ENCODE assay signal across 20 cellular contexts in the genomic region with DNA sequence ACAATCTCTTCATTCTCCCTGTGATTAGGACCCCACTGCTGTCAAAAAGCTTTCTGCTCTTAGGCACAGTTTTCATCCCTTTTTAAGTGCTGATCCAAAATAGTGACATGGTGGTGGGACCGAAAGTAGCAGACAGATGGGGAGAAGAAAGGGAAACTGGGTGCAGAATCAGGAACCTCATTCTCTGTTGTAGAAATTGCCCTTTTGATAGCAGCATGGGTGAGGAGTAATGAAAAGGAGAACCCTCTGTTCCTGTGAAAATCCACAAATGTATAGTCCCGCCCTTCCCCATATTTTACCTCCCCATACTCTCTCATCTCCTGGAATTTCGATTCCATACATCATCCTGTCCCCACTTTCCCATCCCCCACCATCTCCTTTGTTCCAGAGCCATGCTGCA.
DNase-seq lines count a peak whose midpoint lies in the region; ATAC-seq, FAIRE-seq and TF ChIP-seq lines count a peak whose summit lies in the region.
"Had no signal": no experiment of that assay in that cellular context is flagged by ENCODE, and none has a peak within 500 bp of the region (broad histone marks: within the 10 kb centered on the region; RNA-seq: fewer than 3 reads in every experiment).

No MANE protein-coding gene starts in this region.

- FAIRE-seq in GM12892 (lab: Jason Lieb, UNC) (peak; percentile 17), D721Med (lab: Jason Lieb, UNC) (no peak)

- H3K9me3 ChIP-seq in BLaER1 treated with 17β-estradiol and CSF1 and Interleukin-3, amounts not matched to agents 10 nM and 100 nM (replicated peaks in 1 of 11) = peaks cover 8 to 39% (median 30%) of the 10 kb centered on the region in 11 experiments; a peak in 19 of 22 replicates
- H3K9me3 ChIP-seq in naive thymus-derived CD4-positive, alpha-beta T cell (ENCODE audit: control insufficient read depth in 2 of 3, low read length in 3 of 3) = no peaks in the 10 kb centered on the region
- H3K9me3 ChIP-seq: gastrocnemius medialis, thoracic aorta had no signal

- no peaks in the 10 kb centered on the region for H3K27me3 Mint-ChIP-seq in activated naive CD8-positive, alpha-beta T cell treated with anti-CD3 and anti-CD28 coated beads for 36 hours
- H3K27me3 Mint-ChIP-seq in naive thymus-derived CD4-positive, alpha-beta T cell = no peaks in the 10 kb centered on the region
- H3K27me3 Mint-ChIP-seq: central memory CD8-positive, alpha-beta T cell had no signal

- peaks cover 12% of the 10 kb centered on the region for H3K9me3 Mint-ChIP-seq in activated naive CD8-positive, alpha-beta T cell treated with anti-CD3 and anti-CD28 coated beads for 36 hours
- H3K9me3 Mint-ChIP-seq in naive thymus-derived CD4-positive, alpha-beta T cell = peaks cover 0 to 8% (median 0%) of the 10 kb centered on the region in 11 donors
- H3K9me3 Mint-ChIP-seq: central memory CD8-positive, alpha-beta T cell had no signal

- peaks cover 0 to 62% (median 37%) of the 10 kb centered on the region in 11 experiments; a peak in 14 of 22 replicates for H4K20me1 ChIP-seq in BLaER1 treated with 17β-estradiol and CSF1 and Interleukin-3, amounts not matched to agents 10 nM and 100 nM

- H3K4me1 ChIP-seq in BLaER1 treated with 17β-estradiol and CSF1 and Interleukin-3, amounts not matched to agents 10 nM and 100 nM = peaks cover 19 to 48% (median 36%) of the 10 kb centered on the region in 10 experiments
- peaks cover 8 to 22% of the 10 kb centered on the region in 2 donors for H3K4me1 ChIP-seq in naive thymus-derived CD4-positive, alpha-beta T cell (ENCODE audit: control insufficient read depth in 2 of 2, insufficient read depth in 2 of 2, low read length in 2 of 2)

- no peak for ATAC-seq in naive thymus-derived CD4-positive, alpha-beta T cell
- ATAC-seq: esophagus mucosa, gastrocnemius medialis had no signal

- peaks cover 48% of the 10 kb centered on the region for H3K4me1 Mint-ChIP-seq in activated naive CD8-positive, alpha-beta T cell treated with anti-CD3 and anti-CD28 coated beads for 36 hours
- peaks cover 19 to 79% (median 66%) of the 10 kb centered on the region in 7 donors for H3K4me1 Mint-ChIP-seq in naive thymus-derived CD4-positive, alpha-beta T cell

- peaks cover 0 to 54% (median 43%) of the 10 kb centered on the region in 11 experiments; a peak in 19 of 22 replicates for H3K36me3 ChIP-seq in BLaER1 treated with 17β-estradiol and CSF1 and Interleukin-3, amounts not matched to agents 10 nM and 100 nM
- H3K36me3 ChIP-seq in naive thymus-derived CD4-positive, alpha-beta T cell (ENCODE audit: control insufficient read depth in 2 of 3, insufficient read depth in 3 of 3, low read length in 3 of 3) = no peaks in the 10 kb centered on the region
- H3K36me3 ChIP-seq: gastrocnemius medialis, thoracic aorta had no signal

- H3K27me3 ChIP-seq in BLaER1 treated with 17β-estradiol and CSF1 and Interleukin-3, amounts not matched to agents 10 nM and 100 nM = no peaks in the 10 kb centered on the region
- H3K27me3 ChIP-seq in naive thymus-derived CD4-positive, alpha-beta T cell (ENCODE audit: control insufficient read depth in 2 of 2, insufficient read depth in 2 of 2, low read length in 2 of 2) = no peaks in the 10 kb centered on the region
- H3K27me3 ChIP-seq: gastrocnemius medialis had no signal

- peaks cover 32% of the 10 kb centered on the region for H3K36me3 Mint-ChIP-seq in activated naive CD8-positive, alpha-beta T cell treated with anti-CD3 and anti-CD28 coated beads for 36 hours
- H3K36me3 Mint-ChIP-seq in naive thymus-derived CD4-positive, alpha-beta T cell = peaks cover 0 to 33% (median 12%) of the 10 kb centered on the region in 5 donors

- CTCF ChIA-PET in naive thymus-derived CD4-positive, alpha-beta T cell (lab: Charles Lee) = interaction anchor here (1.3 kb wide), 1 partner anchor 126 kb away, joined by 4 read pairs; the partner anchor contains the start of gene STIM2

- H3K4me3 Mint-ChIP-seq in activated naive CD8-positive, alpha-beta T cell treated with anti-CD3 and anti-CD28 coated beads for 36 hours = no peak overlapping the region
- peak overlapping the region in 7 of 10 donors; percentile 7 to 63 (median 48) for H3K4me3 Mint-ChIP-seq in naive thymus-derived CD4-positive, alpha-beta T cell

- intact Hi-C loops in naive thymus-derived CD4-positive, alpha-beta T cell (cut with micrococcal nuclease) = loop anchor here in 1 of 2 donors (2.0 to 5.0 kb wide), 2 partner anchors 14 to 1075 kb away; partner anchors contain the start of gene SMIM20

- POLR2A ChIA-PET in naive thymus-derived CD4-positive, alpha-beta T cell (lab: Charles Lee) = interaction anchor here (1.3 to 2.9 kb wide), 3 partner anchors 32 to 126 kb away, joined by 3 to 8 read pairs (median 5); partner anchors contain the start of gene STIM2

- H3K4me2 ChIP-seq in BLaER1 treated with 17β-estradiol and CSF1 and Interleukin-3, amounts not matched to agents 10 nM and 100 nM = peak overlapping the region in 10 of 11 experiments; percentile 6 to 62 (median 30); a peak in 9 of 22 replicates
- H3K4me2 ChIP-seq: PC-9 had no signal

- TF ChIP-seq CTCF in D721Med (IDR thresholded peaks at IDR 0.05; ENCODE audit: insufficient read depth, missing control alignments) = no peak

- 0 out of 22 replicates have a peak overlapping the region, but pooled peaks of 1 of the 11 experiments have one; percentile 24 for H3K27ac ChIP-seq in BLaER1 treated with 17β-estradiol and CSF1 and Interleukin-3, amounts not matched to agents 10 nM and 100 nM
- no peak overlapping the region for H3K27ac ChIP-seq in naive thymus-derived CD4-positive, alpha-beta T cell (ENCODE audit: low read depth, low read length)
- H3K27ac ChIP-seq: gastrocnemius medialis, PC-9, thoracic aorta had no signal

- no peak for TF ChIP-seq POLR2A in GM12892 (IDR thresholded peaks at IDR 0.05; ENCODE audit: low read depth, low read length)

- no peak overlapping the region for H3K4me3 ChIP-seq in BLaER1 treated with 17β-estradiol and CSF1 and Interleukin-3, amounts not matched to agents 10 nM and 100 nM
- no peak overlapping the region for H3K4me3 ChIP-seq in naive thymus-derived CD4-positive, alpha-beta T cell (ENCODE audit: low read length)
- H3K4me3 ChIP-seq: gastrocnemius medialis, PC-9, thoracic aorta had no signal

- no peak for DNase-seq in GM12892 (ENCODE audit: insufficient read length)
- no peak for DNase-seq in activated naive CD8-positive, alpha-beta T cell treated with anti-CD3 and anti-CD28 coated beads for 36 hours
- no peak for DNase-seq in naive thymus-derived CD4-positive, alpha-beta T cell
- DNase-seq in germinal center (ENCODE audit: low spot score) = no peak
- DNase-seq in D721Med (ENCODE audit: insufficient read length, low spot score) = no peak
- no peak for DNase-seq in NCI-H1048 (lab: John Stamatoyannopoulos, UW)
- DNase-seq: activated effector memory CD4-positive, alpha-beta T cell treated with anti-CD3 and anti-CD28 coated beads, Interleukin-2, amount 50 U/mL, for 16 hours; amygdala; COR-L47; gastrocnemius medialis; mesenchymal stem cell; NCI-H1417 treated with DMSO at 0.1 percent for 48 hours; NCI-H2171 treated with DMSO at 0.1 percent for 48 hours; NCI-H774; PC-9; SIG-M5 had no signal

- H3K9ac ChIP-seq in BLaER1 treated with 17β-estradiol and CSF1 and Interleukin-3, amounts not matched to agents 10 nM and 100 nM = no peak overlapping the region

- H3K27ac Mint-ChIP-seq in activated naive CD8-positive, alpha-beta T cell treated with anti-CD3 and anti-CD28 coated beads for 36 hours = peak overlapping the region; percentile 11
- peak overlapping the region in 4 of 9 donors; percentile 35 to 77 (median 40) for H3K27ac Mint-ChIP-seq in naive thymus-derived CD4-positive, alpha-beta T cell
